8 cellular contexts compared by ENCODE assay signal in genomic region chr14:95314609-95315008, GRCh38. TPM values are rescaled to one million over a fixed set of nuclear protein-coding genes. Genes with fewer than 3 reads are reported as not detected.
A peak's percentile ranks its signal among the peaks of the same experiment; 100 is the strongest.
DNase-seq lines count a peak whose midpoint lies in the region; ATAC-seq and TF ChIP-seq lines count a peak whose summit lies in the region.

No MANE protein-coding gene starts in this region.

- H3K27me3 ChIP-seq in SK-N-SH (ENCODE audit: insufficient read depth) (no peaks in the 10 kb centered on the region), thyroid gland (no peaks in the 10 kb centered on the region)

- peaks cover 5% of the 10 kb centered on the region for H3K4me1 Mint-ChIP-seq in endothelial cell (ENCODE audit: unreplicated experiment)

- H3K36me3 Mint-ChIP-seq in endothelial cell (ENCODE audit: low read depth, unreplicated experiment), result no peaks in the 10 kb centered on the region

- no peaks in the 10 kb centered on the region for H3K9me3 Mint-ChIP-seq in endothelial cell (ENCODE audit: unreplicated experiment)

- peaks cover 7% of the 10 kb centered on the region for H3F3A ChIP-seq in SK-N-SH (replicated peaks; ENCODE audit: insufficient read depth)

- ATAC-seq in GM18520 (IDR thresholded peaks at IDR 0.05; ENCODE audit: unreplicated experiment) (peak; percentile 76), HG02642 (IDR thresholded peaks at IDR 0.05; ENCODE audit: poor library complexity, unreplicated experiment) (peak; percentile 63)

- H3K9me2 ChIP-seq in SK-N-SH, result no peaks in the 10 kb centered on the region

- no peaks in the 10 kb centered on the region for H4K20me1 ChIP-seq in SK-N-SH (ENCODE audit: insufficient read depth)

- intact Hi-C loops in thyroid gland (cut with DNase I), result no loop called here

- H3K9me3 ChIP-seq in SK-N-SH (no peaks in the 10 kb centered on the region), thyroid gland (no peaks in the 10 kb centered on the region)

- H3K4me3 Mint-ChIP-seq in endothelial cell (ENCODE audit: unreplicated experiment), result no peak overlapping the region

- no peaks in the 10 kb centered on the region for H3K79me2 ChIP-seq in SK-N-SH (ENCODE audit: insufficient read depth)

- H3K4me1 ChIP-seq in SK-N-SH (ENCODE audit: control insufficient read depth in 1 of 2, insufficient read depth in 2 of 2, low read depth in 1 of 2, low read length in 1 of 2) (peaks cover 22 to 26% of the 10 kb centered on the region in 2 experiments; a peak in 2 of 4 replicates), thyroid gland (peaks cover 10 to 16% of the 10 kb centered on the region in 2 donors)

- CTCF ChIA-PET in SK-N-SH (lab: Yijun Ruan, JAX), result interaction anchor here (2.7 kb wide), 1 partner anchor 118 kb away, joined by 14 read pairs; no protein-coding TSS in a partner anchor

- POLR2A ChIA-PET in SK-N-SH (lab: Yijun Ruan, JAX), result no interaction called here

- no peak overlapping the region for H3K27ac ChIP-seq in SK-N-SH (ENCODE audit: low read depth in 2 of 2, low read length in 1 of 2)
- peak overlapping the region in 2 of 3 donors; percentile 13 to 39 for H3K27ac ChIP-seq in thyroid gland

- H3K4me2 ChIP-seq in SK-N-SH, result peak overlapping the region; percentile 33; the same call in 1 of the 2 replicates

- 66% methylated on average over 6 of the region's 6 CpGs for WGBS in SK-N-SH (ENCODE audit: low lambda C conversion rate)
- 70 to 90% methylated on average over 5 to 6 of the region's 6 CpGs for WGBS in thyroid gland, 2 donors

- no peak overlapping the region for H3K4me3 ChIP-seq in SK-N-SH (ENCODE audit: low read depth in 2 of 2, low read length in 1 of 2)
- H3K4me3 ChIP-seq in thyroid gland (replicated peaks in 1 of 3), result no peak overlapping the region

- no peak for TF ChIP-seq EP300 in SK-N-SH (IDR thresholded peaks at IDR 0.05; ENCODE audit: borderline replicate concordance in 1 of 2, low read depth in 1 of 2, low read length in 1 of 2)

- no peak for TF ChIP-seq RAD21 in SK-N-SH (IDR thresholded peaks at IDR 0.05; ENCODE audit: low read length)

- no peak for TF ChIP-seq POLR2A in thyroid gland (IDR thresholded peaks at IDR 0.05)

- H3K27me3 Mint-ChIP-seq in endothelial cell (ENCODE audit: unreplicated experiment), result peaks cover 4% of the 10 kb centered on the region

- DNase-seq in SK-N-SH (peak; percentile 27), foreskin melanocyte (peak; percentile 31), thyroid gland (no peak), NCI-H2081 (lab: John Stamatoyannopoulos, UW) (no peak), HuH-7.5 (ENCODE audit: low spot score) (no peak), endothelial cell (ENCODE audit: low spot score) (no peak)

- H2AFZ ChIP-seq in SK-N-SH (ENCODE audit: low read depth), result 0 out of 2 replicates have a peak overlapping the region, but pooled peaks have one; percentile 38

- H3K9ac ChIP-seq in SK-N-SH, result no peak overlapping the region

- no peak overlapping the region for H3K27ac Mint-ChIP-seq in endothelial cell (ENCODE audit: unreplicated experiment)

- no peak for TF ChIP-seq CTCF in SK-N-SH (IDR thresholded peaks at IDR 0.05)
- TF ChIP-seq CTCF in thyroid gland (IDR thresholded peaks at IDR 0.05), result no peak
- TF ChIP-seq CTCF in endothelial cell (IDR thresholded peaks at IDR 0.05; ENCODE audit: unreplicated experiment), result no peak

- no peaks in the 10 kb centered on the region for H3K36me3 ChIP-seq in SK-N-SH (replicated peaks in 1 of 2; ENCODE audit: control insufficient read depth in 1 of 2, insufficient read depth in 2 of 2, low read length in 1 of 2)
- no peaks in the 10 kb centered on the region for H3K36me3 ChIP-seq in thyroid gland

TF ChIP-seq in SK-N-SH, 30 proteins besides CTCF, POLR2A, EP300 and RAD21:
- TF ChIP-seq SIN3A (IDR thresholded peaks at IDR 0.05; ENCODE audit: borderline replicate concordance, low read depth, low read length) (no peak), CHD2 (IDR thresholded peaks at IDR 0.05; ENCODE audit: low read length, partially characterized antibody) (no peak), USF2 (IDR thresholded peaks at IDR 0.05; ENCODE audit: borderline replicate concordance, low read depth, low read length) (no peak), MAX (IDR thresholded peaks at IDR 0.05; ENCODE audit: low read depth) (0 out of 2 replicates have a peak, but pooled peaks have one; percentile 21), GABPA (IDR thresholded peaks at IDR 0.05; ENCODE audit: low read depth) (no peak), MXI1 (IDR thresholded peaks at IDR 0.05; ENCODE audit: low read depth, low read length) (no peak), FOSL2 (IDR thresholded peaks at IDR 0.05; ENCODE audit: borderline replicate concordance, low read depth) (peak; percentile 67), JUND (IDR thresholded peaks at IDR 0.05) (peak; percentile 52; the same call in 1 of the 2 replicates), SMC3 (IDR thresholded peaks at IDR 0.05; ENCODE audit: low read depth, low read length) (no peak), TCF12 (IDR thresholded peaks at IDR 0.05) (0 out of 2 replicates have a peak, but pooled peaks have one; percentile 22), RXRA (IDR thresholded peaks at IDR 0.05; ENCODE audit: borderline replicate concordance, low read depth) (peak; percentile 67; the same call in 1 of the 2 replicates), ELF1 (IDR thresholded peaks at IDR 0.05) (no peak)

RNA-seq across cellular contexts. Expression of gene CLMN, which starts 5.1 kb away (rescaled TPM):
- polyA plus RNA-seq in SK-N-SH (2012; rRNA removed), result 1.4 TPM in 2 replicates
- 1.3 TPM in 2 replicates for polyA plus RNA-seq in SK-N-SH (2012; cell fraction: cytosol; rRNA removed)
- 5.6 and 5.8 TPM in 2 replicates for polyA plus RNA-seq in SK-N-SH (2012; cell fraction: nucleus; rRNA removed)
- total RNA-seq in thyroid gland (10 to 100 TPM; 15.3 to 29.9 (median 17.8) TPM), endothelial cell (ENCODE audit: unreplicated experiment) (0.46 TPM)

Comparison
In these comparisons a context has a peak if more than half of its experiments do, and no peak if none do; other contexts are left out.
1. DNase-seq: peak in SK-N-SH (single experiment) and foreskin melanocyte (single experiment); none in thyroid gland (0 of 2), NCI-H2081 (0 of 2), HuH-7.5 (single experiment) and endothelial cell (single experiment).
2. H3K27ac ChIP-seq: peak in thyroid gland (2 of 3); none in SK-N-SH (0 of 2).
3. RNA of gene CLMN, which starts 5.1 kb away (total RNA-seq): 15.3 to 29.9 TPM in thyroid gland; 0.46 TPM in endothelial cell (single experiment); every median in the first group is over 10 times any median in the second.